In the genomic region with DNA sequence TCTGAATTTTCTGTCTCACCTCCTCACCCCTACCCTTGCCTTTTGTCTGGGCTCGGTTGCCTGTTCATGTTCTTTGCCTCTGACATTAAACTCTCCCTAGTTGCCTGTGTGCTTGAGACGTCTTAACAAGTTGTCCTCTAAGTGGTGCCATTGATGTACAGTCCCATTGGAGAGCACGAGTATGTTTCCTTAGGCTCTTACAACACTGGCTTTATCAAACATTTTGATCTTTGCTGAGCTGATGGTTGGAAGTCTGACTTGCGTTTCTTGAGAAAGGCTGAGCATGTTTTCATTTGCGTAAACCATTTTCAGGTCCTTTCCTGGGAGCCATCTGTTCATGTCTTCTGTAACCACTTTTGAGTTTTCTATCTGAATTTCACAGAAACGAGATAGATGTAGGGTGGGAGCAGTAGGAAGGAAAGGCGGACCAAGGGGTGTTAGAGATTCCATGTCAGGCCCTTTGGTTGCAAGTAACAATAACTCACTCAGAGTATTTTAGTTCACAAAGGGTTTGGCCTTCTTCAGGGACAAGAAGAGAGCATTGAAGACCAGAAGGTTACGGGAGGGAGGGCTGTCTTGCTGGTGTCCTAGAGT, we compare ENCODE assay signal across 1 cellular context.
TF ChIP-seq lines count a peak whose summit lies in the region.

No MANE protein-coding gene starts in this region.

TF ChIP-seq in K562, 482 proteins besides CTCF, POLR2A, EP300 and RAD21 (continued from another document):
- TF ChIP-seq, protein P1, sequence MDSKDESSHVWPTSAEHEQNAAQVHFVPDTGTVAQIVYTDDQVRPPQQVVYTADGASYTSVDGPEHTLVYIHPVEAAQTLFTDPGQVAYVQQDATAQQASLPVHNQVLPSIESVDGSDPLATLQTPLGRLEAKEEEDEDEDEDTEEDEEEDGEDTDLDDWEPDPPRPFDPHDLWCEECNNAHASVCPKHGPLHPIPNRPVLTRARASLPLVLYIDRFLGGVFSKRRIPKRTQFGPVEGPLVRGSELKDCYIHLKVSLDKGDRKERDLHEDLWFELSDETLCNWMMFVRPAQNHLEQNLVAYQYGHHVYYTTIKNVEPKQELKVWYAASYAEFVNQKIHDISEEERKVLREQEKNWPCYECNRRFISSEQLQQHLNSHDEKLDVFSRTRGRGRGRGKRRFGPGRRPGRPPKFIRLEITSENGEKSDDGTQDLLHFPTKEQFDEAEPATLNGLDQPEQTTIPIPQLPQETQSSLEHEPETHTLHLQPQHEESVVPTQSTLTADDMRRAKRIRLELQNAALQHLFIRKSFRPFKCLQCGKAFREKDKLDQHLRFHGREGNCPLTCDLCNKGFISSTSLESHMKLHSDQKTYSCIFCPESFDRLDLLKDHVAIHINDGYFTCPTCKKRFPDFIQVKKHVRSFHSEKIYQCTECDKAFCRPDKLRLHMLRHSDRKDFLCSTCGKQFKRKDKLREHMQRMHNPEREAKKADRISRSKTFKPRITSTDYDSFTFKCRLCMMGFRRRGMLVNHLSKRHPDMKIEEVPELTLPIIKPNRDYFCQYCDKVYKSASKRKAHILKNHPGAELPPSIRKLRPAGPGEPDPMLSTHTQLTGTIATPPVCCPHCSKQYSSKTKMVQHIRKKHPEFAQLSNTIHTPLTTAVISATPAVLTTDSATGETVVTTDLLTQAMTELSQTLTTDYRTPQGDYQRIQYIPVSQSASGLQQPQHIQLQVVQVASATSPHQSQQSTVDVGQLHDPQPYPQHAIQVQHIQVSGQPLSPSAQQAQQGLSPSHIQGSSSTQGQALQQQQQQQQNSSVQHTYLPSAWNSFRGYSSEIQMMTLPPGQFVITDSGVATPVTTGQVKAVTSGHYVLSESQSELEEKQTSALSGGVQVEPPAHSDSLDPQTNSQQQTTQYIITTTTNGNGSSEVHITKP (IDR thresholded peaks at IDR 0.05; ENCODE audit: partially characterized antibody): no peak
- TF ChIP-seq NFE2 (IDR thresholded peaks at IDR 0.05; ENCODE audit: low read depth) (peak; percentile 65), CBX8 (IDR thresholded peaks at IDR 0.05; ENCODE audit: borderline replicate concordance, extremely low read depth, low read depth, low read length, poor library complexity, severe bottlenecking) (no peak), NFXL1 (CRISPR knock-in tag; IDR thresholded peaks at IDR 0.05) (no peak)
